11 cellular contexts compared by ENCODE assay signal in the genomic region with DNA sequence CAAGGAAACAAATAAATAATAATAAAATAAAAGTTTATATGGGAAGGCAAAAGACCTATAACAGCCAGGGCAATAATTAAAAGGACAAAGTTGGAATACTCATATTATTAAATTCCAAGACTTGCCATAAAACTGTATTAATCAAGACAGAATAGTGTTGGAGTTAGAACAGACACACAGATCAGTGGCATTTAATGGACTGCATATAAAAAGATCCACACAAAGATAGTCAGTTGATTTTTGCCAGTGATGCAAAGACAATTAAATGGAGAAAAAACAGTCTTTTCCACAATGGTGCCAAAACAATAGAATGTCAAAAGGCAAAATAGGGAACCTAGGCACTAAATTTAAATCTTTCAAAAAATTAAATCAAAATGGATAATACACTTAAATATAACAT.
"Had no signal": no experiment of that assay in that cellular context is flagged by ENCODE, and none has a peak within 500 bp of the region (broad histone marks: within the 10 kb centered on the region; RNA-seq: fewer than 3 reads in every experiment).

No MANE protein-coding gene starts in this region.

- H3K4me3 ChIP-seq: GM23248, GM23338, HAP-1 had no signal

- H3K9ac ChIP-seq: GM23248 had no signal

- H2AFZ ChIP-seq: GM23248, GM23338 had no signal

- H3K36me3 ChIP-seq: HAP-1 had no signal

- FAIRE-seq: H1, H54 had no signal

- DNase-seq: GM23248, GOT3, H7, H9, HCEC 1CT, HFFc6 had no signal

- H3K9me3 ChIP-seq: HAP-1 had no signal

- ATAC-seq: GM23338, HCT116 had no signal

- H3K27ac ChIP-seq: GM23248 had no signal

- H3K4me2 ChIP-seq: GM23338 had no signal

- H3K4me1 ChIP-seq: HAP-1 had no signal
